In the genomic region with DNA sequence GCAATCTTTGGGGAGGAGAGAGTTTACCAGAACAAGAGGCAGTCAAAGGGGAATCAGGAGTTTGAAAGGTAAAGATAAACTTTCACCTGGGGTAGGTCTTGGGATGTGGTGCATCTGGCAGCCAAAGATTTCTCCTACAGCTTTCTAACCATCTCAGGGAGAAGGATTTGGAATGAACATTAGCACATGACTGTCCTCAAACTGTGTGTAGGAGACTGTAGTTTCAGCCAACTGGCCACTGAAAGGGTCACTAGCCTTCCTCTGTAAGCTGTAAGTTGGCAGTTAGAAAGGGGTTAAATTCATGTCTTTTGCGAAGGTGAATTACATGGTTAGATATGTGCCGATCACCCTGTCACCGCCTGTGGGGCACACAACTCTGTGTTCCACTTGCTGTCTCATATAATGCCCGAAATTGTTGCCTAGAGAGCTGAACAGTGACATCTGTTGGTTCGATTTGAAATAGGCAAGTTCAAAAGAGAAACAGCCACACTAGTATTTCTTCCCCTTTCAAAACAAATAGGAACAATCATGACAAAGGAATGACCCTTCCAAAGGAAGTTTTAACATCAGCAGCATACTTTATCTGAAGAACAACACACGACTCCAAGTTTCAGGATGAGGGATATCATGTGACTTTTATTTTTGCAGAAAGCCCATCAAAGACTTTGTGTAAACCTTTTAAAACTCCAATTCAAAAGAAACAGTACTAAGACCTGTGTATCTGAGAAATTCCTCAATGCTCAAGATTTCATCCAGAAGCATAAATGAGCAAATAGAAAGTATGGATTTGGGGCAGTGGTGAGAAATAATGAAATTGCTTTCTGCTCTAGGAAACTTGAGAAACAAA, we compare ENCODE assay signal across 8 cellular contexts. TPM values are rescaled to one million over a fixed set of nuclear protein-coding genes. Genes with fewer than 3 reads are reported as not detected.
DNase-seq lines count a peak whose midpoint lies in the region; TF ChIP-seq lines count a peak whose summit lies in the region.

No MANE protein-coding gene starts in this region.

- DNase-seq in activated gamma-delta T cell treated with Interleukin-2 at 50 U/mL for 16 hours (peak; percentile 8), activated gamma-delta T cell (lab: John Stamatoyannopoulos, UW) (no peak), HEK293T (ENCODE audit: extremely low spot score) (peak; percentile 59), M059J (ENCODE audit: low read depth) (peak; percentile 76), SHP77 (lab: John Stamatoyannopoulos, UW) (peak; percentile 40 to 54), astrocyte of the spinal cord (ENCODE audit: low read depth, low spot score) (peak; percentile 73), iPS DF 6.9 (ENCODE audit: low read depth, low spot score) (peak; percentile 47), spleen (no peak)

- no CpG with 5 or more reads among the region's 6 CpGs for WGBS in iPS DF 6.9 (ENCODE audit: insufficient coverage, insufficient read length)
- 0 to 3% (median 1%) methylated on average over 6 of the region's 6 CpGs for WGBS in spleen, 5 donors

- H3K27me3 ChIP-seq in iPS DF 6.9 (ENCODE audit: control insufficient read depth, insufficient read depth, low read length) (no peaks in the 10 kb centered on the region), spleen (replicated peaks in 1 of 7) (peaks cover 0 to under 1% (median 0%) of the 10 kb centered on the region in 7 donors)

- H3K27ac ChIP-seq in iPS DF 6.9 (ENCODE audit: low read length) = no peak overlapping the region
- H3K27ac ChIP-seq in spleen = no peak overlapping the region

- intact Hi-C loops in spleen (cut with DNase I; ENCODE audit: low total_unique reads) = no loop called here

- H3K36me3 ChIP-seq in iPS DF 6.9 (ENCODE audit: control insufficient read depth, insufficient read depth, low read length) (no peaks in the 10 kb centered on the region), spleen (no peaks in the 10 kb centered on the region)

- TF ChIP-seq POLR2A in spleen (IDR thresholded peaks at IDR 0.05) = no peak

- no peaks in the 10 kb centered on the region; the same call in 1 of the 2 replicates for H3K4me1 ChIP-seq in iPS DF 6.9 (ENCODE audit: control insufficient read depth, insufficient read depth, low read length)
- peaks cover 0 to 8% (median 0%) of the 10 kb centered on the region in 6 donors for H3K4me1 ChIP-seq in spleen

- H3K4me3 ChIP-seq in astrocyte of the spinal cord (ENCODE audit: low read depth, low read length) (no peak overlapping the region), iPS DF 6.9 (ENCODE audit: low read length) (no peak overlapping the region), spleen (no peak overlapping the region)

- TF ChIP-seq CTCF in astrocyte of the spinal cord (IDR thresholded peaks at IDR 0.05; ENCODE audit: low read depth, low read length) (peak; percentile 76), spleen (IDR thresholded peaks at IDR 0.05 in 8 of 11, conservative IDR thresholded peaks at IDR 0.05 in 3 of 11) (peak in 10 of 11 experiments; percentile 9 to 69 (median 54))

- H3K9me3 ChIP-seq in iPS DF 6.9 (ENCODE audit: control insufficient read depth, insufficient read depth, low read length) (no peaks in the 10 kb centered on the region), spleen (no peaks in the 10 kb centered on the region)

- in situ Hi-C loops in astrocyte of the spinal cord (cut with HindIII; ENCODE audit: low sequenced_read_pairs) = no loop called here

- POLR2A ChIA-PET in HEK293T (lab: Yijun Ruan, JAX) = interaction anchor here (0.7 to 1.2 kb wide), 2 partner anchors 149 to 303 kb away, joined by 3 to 4 read pairs; no protein-coding TSS in a partner anchor

- CTCF ChIA-PET in HEK293T (lab: Yijun Ruan, JAX) = interaction anchor here (0.8 to 2.1 kb wide), 4 partner anchors 46 to 373 kb away, joined by 3 to 20 read pairs (median 8); no protein-coding TSS in a partner anchor

TF ChIP-seq in HEK293T, 16 proteins besides CTCF, POLR2A, EP300 and RAD21:
- no peak for TF ChIP-seq CTBP1 (IDR thresholded peaks at IDR 0.05; ENCODE audit: borderline replicate concordance)
- TF ChIP-seq, protein P1, sequence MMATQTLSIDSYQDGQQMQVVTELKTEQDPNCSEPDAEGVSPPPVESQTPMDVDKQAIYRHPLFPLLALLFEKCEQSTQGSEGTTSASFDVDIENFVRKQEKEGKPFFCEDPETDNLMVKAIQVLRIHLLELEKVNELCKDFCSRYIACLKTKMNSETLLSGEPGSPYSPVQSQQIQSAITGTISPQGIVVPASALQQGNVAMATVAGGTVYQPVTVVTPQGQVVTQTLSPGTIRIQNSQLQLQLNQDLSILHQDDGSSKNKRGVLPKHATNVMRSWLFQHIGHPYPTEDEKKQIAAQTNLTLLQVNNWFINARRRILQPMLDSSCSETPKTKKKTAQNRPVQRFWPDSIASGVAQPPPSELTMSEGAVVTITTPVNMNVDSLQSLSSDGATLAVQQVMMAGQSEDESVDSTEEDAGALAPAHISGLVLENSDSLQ (IDR thresholded peaks at IDR 0.05) = no peak
- TF ChIP-seq SUZ12 (IDR thresholded peaks at IDR 0.05) = no peak
- no peak for TF ChIP-seq FOXM1 (IDR thresholded peaks at IDR 0.05; ENCODE audit: borderline replicate concordance)
- no peak for TF ChIP-seq ARNT (IDR thresholded peaks at IDR 0.05)
- TF ChIP-seq LEF1 (IDR thresholded peaks at IDR 0.05; ENCODE audit: borderline replicate concordance) = no peak
- TF ChIP-seq SP1 (IDR thresholded peaks at IDR 0.05) = no peak
- no peak for TF ChIP-seq TARDBP (IDR thresholded peaks at IDR 0.05)
- TF ChIP-seq L3MBTL2 (conservative IDR thresholded peaks at IDR 0.05) = no peak
- TF ChIP-seq BHLHE40 (IDR thresholded peaks at IDR 0.05; ENCODE audit: borderline replicate concordance) = no peak
- no peak for TF ChIP-seq ELF4 (IDR thresholded peaks at IDR 0.05)

RNA-seq across cellular contexts. Expression of gene OPN5, which starts 1.1 kb away (rescaled TPM):
- not detected in 2 replicates for total RNA-seq in M059J (2014; rRNA removed; shearing (Covaris generic))
- total RNA-seq in spleen = not detected
- not detected for polyA plus RNA-seq in spleen

Comparison
In these comparisons a context has a peak if more than half of its experiments do, and no peak if none do; other contexts are left out.
1. DNase-seq: peak in activated gamma-delta T cell treated with Interleukin-2 at 50 U/mL for 16 hours (single experiment), HEK293T (single experiment), M059J (single experiment), SHP77 (2 of 2), astrocyte of the spinal cord (single experiment) and iPS DF 6.9 (single experiment); none in activated gamma-delta T cell (single experiment) and spleen (single experiment).